11 cellular contexts compared by ENCODE assay signal in the genomic region with DNA sequence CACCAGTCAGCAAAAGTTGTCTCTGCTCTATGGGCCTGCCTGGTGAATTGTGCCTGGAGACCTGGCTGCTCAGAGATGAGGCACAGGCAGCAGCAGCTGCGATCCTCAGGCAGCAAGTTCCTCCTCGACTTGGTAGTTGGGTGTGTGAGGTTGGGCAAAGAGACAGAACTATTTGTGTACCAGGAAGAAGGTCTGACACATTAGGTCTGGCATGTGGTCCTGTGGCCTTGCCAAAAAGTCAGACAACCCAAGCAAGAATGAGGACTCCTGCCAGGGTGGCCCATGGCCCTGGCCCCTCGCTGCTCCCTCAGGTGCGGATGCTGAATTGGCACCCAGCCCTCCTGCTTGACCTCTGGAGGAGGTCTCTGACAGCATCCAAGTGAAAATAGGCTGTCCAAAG.
DNase-seq lines count a peak whose midpoint lies in the region; ATAC-seq and TF ChIP-seq lines count a peak whose summit lies in the region.
"Had no signal": no experiment of that assay in that cellular context is flagged by ENCODE, and none has a peak within 500 bp of the region (broad histone marks: within the 10 kb centered on the region; RNA-seq: fewer than 3 reads in every experiment).

No MANE protein-coding gene starts in this region.

- ATAC-seq in right cardiac atrium (peak; percentile 91 to 93), thoracic aorta (ENCODE audit: insufficient number of reproducible peaks, low FRiP score, low read depth) (peak; percentile 79)

- H3K4me3 ChIP-seq in mammary epithelial cell (replicated peaks in 1 of 3; ENCODE audit: insufficient read depth in 1 of 3, low read depth in 2 of 3, low read length in 3 of 3) (no peak overlapping the region), right cardiac atrium (ENCODE audit: low read length) (no peak overlapping the region), thoracic aorta (no peak overlapping the region)

- no TSS peak for BruUV-seq in mammary epithelial cell (replicated peaks; lab: Mats Ljungman, UMichigan)

- H2AFZ ChIP-seq in mammary epithelial cell (ENCODE audit: low read depth, low read length), result peak overlapping the region; percentile 44

- no peaks in the 10 kb centered on the region for H3K79me2 ChIP-seq in mammary epithelial cell (ENCODE audit: insufficient read depth, low read length)

- H3K9me3 ChIP-seq in mammary epithelial cell (replicated peaks; ENCODE audit: insufficient read depth, low read length), result no peaks in the 10 kb centered on the region
- H3K9me3 ChIP-seq in right cardiac atrium (ENCODE audit: control insufficient read depth, low read length), result no peaks in the 10 kb centered on the region
- no peaks in the 10 kb centered on the region for H3K9me3 ChIP-seq in thoracic aorta

- no peak overlapping the region for H3K4me2 ChIP-seq in mammary epithelial cell (ENCODE audit: insufficient read depth, low read depth, low read length)

- H3K27me3 ChIP-seq in mammary epithelial cell (ENCODE audit: insufficient read depth, low read length) (no peaks in the 10 kb centered on the region), right cardiac atrium (ENCODE audit: control insufficient read depth, insufficient read depth) (no peaks in the 10 kb centered on the region), thoracic aorta (replicated peaks; ENCODE audit: insufficient read depth) (no peaks in the 10 kb centered on the region)

- 15% methylated on average over 4 of the region's 4 CpGs for WGBS in mammary epithelial cell (ENCODE audit: low coverage, missing lambda C conversion rate)
- 26% methylated on average over 4 of the region's 4 CpGs for WGBS in right cardiac atrium

- H3K27ac ChIP-seq in mammary epithelial cell (ENCODE audit: insufficient read depth, low read depth, low read length) (no peak overlapping the region), right cardiac atrium (ENCODE audit: low read length) (peak overlapping the region; percentile 66), thoracic aorta (peak overlapping the region; percentile 27 to 52)

- DNase-seq in HS-5 (ENCODE audit: low read depth) (peak; percentile 28), mammary epithelial cell (peak; percentile 58), right cardiac atrium (peak; percentile 58 to 76 (median 76)), thoracic aorta (ENCODE audit: low spot score) (peak; percentile 54), NCI-H1694 treated with DMSO at 0.1 percent for 48 hours (lab: John Stamatoyannopoulos, UW) (no peak), T-helper 9 cell (no peak), DMS 273 (lab: John Stamatoyannopoulos, UW; ENCODE audit: unreplicated experiment) (no peak)
- DNase-seq in activated T-cell treated with anti-CD3 and anti-CD28 coated beads, Interleukin-2, amount 50 U/mL, for 1 hour, result no peak
- DNase-seq: activated effector memory CD4-positive, alpha-beta T cell treated with anti-CD3 and anti-CD28 coated beads, Interleukin-2, amount 50 U/mL, for 16 hours; effector CD4-positive, alpha-beta T cell; stimulated activated CD4-positive, alpha-beta T cell treated with anti-CD3 and anti-CD28 coated beads, Interleukin-4, amount 100 ng/mL, for 24 hours had no signal

- no peaks in the 10 kb centered on the region for H4K20me1 ChIP-seq in mammary epithelial cell (ENCODE audit: insufficient read depth, low read length)

- H3K4me1 ChIP-seq in mammary epithelial cell (ENCODE audit: insufficient read depth, low read length) (peaks cover 12% of the 10 kb centered on the region), right cardiac atrium (ENCODE audit: control insufficient read depth, insufficient read depth, low read length) (peaks cover 7% of the 10 kb centered on the region), thoracic aorta (ENCODE audit: control insufficient read depth in 1 of 2, low read depth in 2 of 2) (peaks cover 13 to 20% of the 10 kb centered on the region in 2 donors)

- H3K9ac ChIP-seq in mammary epithelial cell (ENCODE audit: insufficient read depth, low read length), result no peak overlapping the region

- intact Hi-C loops in mammary epithelial cell (cut with micrococcal nuclease), result no loop called here
- intact Hi-C loops in right cardiac atrium (cut with DNase I), result no loop called here

- H3K36me3 ChIP-seq in mammary epithelial cell (ENCODE audit: insufficient read depth, low read length), result no peaks in the 10 kb centered on the region
- H3K36me3 ChIP-seq in thoracic aorta, result no peaks in the 10 kb centered on the region

- CTCF ChIA-PET in mammary epithelial cell (lab: Charles Lee; ENCODE audit: low non-redundant PET), result no interaction called here

- dilution Hi-C loops in mammary epithelial cell (cut with HindIII; ENCODE audit: low sequenced_read_pairs), result no loop called here

- in situ Hi-C loops in mammary epithelial cell (cut with MboI; ENCODE audit: low sequenced_read_pairs in 2 of 2), result no loop called here

- TF ChIP-seq CTCF in mammary epithelial cell (conservative IDR thresholded peaks at IDR 0.05 in 1 of 2, IDR thresholded peaks at IDR 0.05 in 1 of 2; ENCODE audit: extremely low read depth in 1 of 2, insufficient read depth in 1 of 2, low read depth in 1 of 2, low read length in 2 of 2) (no peak), thoracic aorta (IDR thresholded peaks at IDR 0.05) (no peak)

Comparison
In these comparisons a context has a peak if more than half of its experiments do, and no peak if none do; other contexts are left out.
1. DNase-seq: peak in HS-5 (single experiment), mammary epithelial cell (single experiment), right cardiac atrium (3 of 3) and thoracic aorta (single experiment); none in NCI-H1694 treated with DMSO at 0.1 percent for 48 hours (single experiment), T-helper 9 cell (single experiment), DMS 273 (single experiment) and activated T-cell treated with anti-CD3 and anti-CD28 coated beads, Interleukin-2, amount 50 U/mL, for 1 hour (single experiment).